8 cellular contexts compared by ENCODE assay signal in the genomic region with DNA sequence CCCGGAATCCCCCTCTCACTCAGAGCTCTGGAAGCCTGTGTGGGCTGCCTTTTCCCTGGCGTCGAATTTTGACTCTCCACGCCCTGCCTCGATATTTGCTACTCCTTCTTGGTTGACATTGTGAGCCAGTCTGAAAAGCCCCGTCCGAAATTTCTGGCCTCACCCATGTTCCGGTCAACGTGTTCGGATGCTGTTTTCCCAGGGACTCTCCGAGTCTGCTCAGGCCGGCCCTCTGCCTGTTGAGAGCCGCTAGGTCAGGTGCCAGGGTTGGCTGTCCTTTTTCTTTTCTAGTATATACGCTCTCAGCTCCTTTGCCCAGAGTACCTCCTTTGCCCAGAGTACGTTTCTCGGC. TPM values are rescaled to one million over a fixed set of nuclear protein-coding genes. Genes with fewer than 3 reads are reported as not detected.
A peak's percentile ranks its signal among the peaks of the same experiment; 100 is the strongest.
DNase-seq lines count a peak whose midpoint lies in the region; ATAC-seq and TF ChIP-seq lines count a peak whose summit lies in the region.

No MANE protein-coding gene starts in this region.

- no peaks in the 10 kb centered on the region for H3K36me3 Mint-ChIP-seq in immature natural killer cell

- peak overlapping the region; percentile 77 for H3K4me3 ChIP-seq in HEK293 (ENCODE audit: low read depth, low read length)
- H3K4me3 ChIP-seq in mammary epithelial cell (replicated peaks in 1 of 3; ENCODE audit: insufficient read depth in 1 of 3, low read depth in 2 of 3, low read length in 3 of 3), result peak overlapping the region; percentile 67 to 92 (median 71)
- peak overlapping the region; percentile 80 to 86 (median 84) for H3K4me3 ChIP-seq in skeletal muscle tissue (ENCODE audit: low read length in 3 of 3)

- intact Hi-C loops in mammary epithelial cell (cut with micrococcal nuclease), result loop anchor here (1.0 to 5.0 kb wide), 6 partner anchors 15 to 373 kb away; no protein-coding TSS in a partner anchor

- H3K27ac ChIP-seq in HEK293 (ENCODE audit: extremely low read depth, low read depth, low read length), result peak overlapping the region; percentile 82; the same call in 1 of the 2 replicates
- peak overlapping the region; percentile 84 for H3K27ac ChIP-seq in mammary epithelial cell (ENCODE audit: insufficient read depth, low read depth, low read length)
- peak overlapping the region; percentile 31 for H3K27ac ChIP-seq in skeletal muscle tissue (ENCODE audit: low read depth, low read length)

- H3K4me1 Mint-ChIP-seq in immature natural killer cell, result peaks cover 13 to 17% of the 10 kb centered on the region in 2 donors

- POLR2A ChIA-PET in HEK293 (lab: Yijun Ruan, JAX), result no interaction called here

- H3K4me1 ChIP-seq in HEK293 (ENCODE audit: control insufficient read depth, insufficient read depth, low read length) (peaks cover 10% of the 10 kb centered on the region), mammary epithelial cell (ENCODE audit: insufficient read depth, low read length) (peaks cover 14% of the 10 kb centered on the region), skeletal muscle tissue (ENCODE audit: control insufficient read depth in 3 of 3, insufficient read depth in 3 of 3, low read length in 3 of 3) (peaks cover 13 to 17% (median 16%) of the 10 kb centered on the region in 3 donors)

- DNase-seq in NCI-H2081 (lab: John Stamatoyannopoulos, UW), result peak; percentile 11 to 16
- DNase-seq in NCI-H2081 treated with DMSO at 0.1 percent for 48 hours (lab: John Stamatoyannopoulos, UW), result no peak
- peak; percentile 52 for DNase-seq in NCI-H748 treated with DMSO at 0.1 percent for 48 hours (lab: John Stamatoyannopoulos, UW)
- DNase-seq in mammary epithelial cell, result peak; percentile 71
- DNase-seq in immature natural killer cell, result no peak

- peaks cover 3 to 14% (median 13%) of the 10 kb centered on the region in 3 donors for H3K27me3 Mint-ChIP-seq in immature natural killer cell (ENCODE audit: low read depth in 3 of 3)

- ATAC-seq in HG03378 (IDR thresholded peaks at IDR 0.05; ENCODE audit: unreplicated experiment), result no peak

- dilution Hi-C loops in mammary epithelial cell (cut with HindIII; ENCODE audit: low sequenced_read_pairs), result loop anchor here (5.0 kb wide), 1 partner anchor 79 kb away; the partner anchor contains the start of gene VWA8

- WGBS in mammary epithelial cell (ENCODE audit: low coverage, missing lambda C conversion rate), result under 1% methylated on average over 15 of the region's 16 CpGs

- BruUV-seq in mammary epithelial cell (replicated peaks; lab: Mats Ljungman, UMichigan), result no TSS peak

- H3K36me3 ChIP-seq in HEK293 (ENCODE audit: control insufficient read depth in 2 of 2, insufficient read depth in 1 of 2, low read length in 2 of 2) (no peaks in the 10 kb centered on the region), mammary epithelial cell (ENCODE audit: insufficient read depth, low read length) (no peaks in the 10 kb centered on the region), skeletal muscle tissue (ENCODE audit: control insufficient read depth in 3 of 3, insufficient read depth in 3 of 3, low read length in 3 of 3) (no peaks in the 10 kb centered on the region)

- peak overlapping the region in 3 of 6 donors; percentile 28 to 73 (median 52) for H3K27ac Mint-ChIP-seq in immature natural killer cell

- H4K20me1 ChIP-seq in mammary epithelial cell (ENCODE audit: insufficient read depth, low read length), result no peaks in the 10 kb centered on the region

- no peaks in the 10 kb centered on the region for H3K27me3 ChIP-seq in mammary epithelial cell (ENCODE audit: insufficient read depth, low read length)
- H3K27me3 ChIP-seq in skeletal muscle tissue (ENCODE audit: control insufficient read depth in 3 of 3, insufficient read depth in 3 of 3, low read length in 3 of 3), result no peaks in the 10 kb centered on the region

- H3K79me2 ChIP-seq in mammary epithelial cell (ENCODE audit: insufficient read depth, low read length), result peaks cover 58% of the 10 kb centered on the region

- H3K4me2 ChIP-seq in mammary epithelial cell (ENCODE audit: insufficient read depth, low read depth, low read length), result peak overlapping the region; percentile 92

- H3K9me3 ChIP-seq in HEK293 (ENCODE audit: control insufficient read depth, insufficient read depth, low read depth, low read length) (no peaks in the 10 kb centered on the region), mammary epithelial cell (replicated peaks; ENCODE audit: insufficient read depth, low read length) (no peaks in the 10 kb centered on the region), skeletal muscle tissue (ENCODE audit: control insufficient read depth in 3 of 3, low read length in 3 of 3) (no peaks in the 10 kb centered on the region)

- peak overlapping the region; percentile 72 for H2AFZ ChIP-seq in mammary epithelial cell (ENCODE audit: low read depth, low read length)

- CTCF ChIA-PET in HEK293 (lab: Yijun Ruan, JAX), result interaction anchor here (0.7 to 1.1 kb wide), 4 partner anchors 15 to 123 kb away, joined by 3 to 4 read pairs (median 3); no protein-coding TSS in a partner anchor
- CTCF ChIA-PET in mammary epithelial cell (lab: Charles Lee; ENCODE audit: low non-redundant PET), result interaction anchor here (0.6 kb wide), 1 partner anchor 265 kb away, joined by 3 read pairs; no protein-coding TSS in a partner anchor

- H3K4me3 Mint-ChIP-seq in immature natural killer cell, result peak overlapping the region; percentile 85 to 90 (median 89)

- H3K9me3 Mint-ChIP-seq in immature natural killer cell, result no peaks in the 10 kb centered on the region

- TF ChIP-seq CTCF in HEK293 (tag by site-specific recombination; IDR thresholded peaks at IDR 0.05) (no peak), mammary epithelial cell (conservative IDR thresholded peaks at IDR 0.05 in 1 of 2, IDR thresholded peaks at IDR 0.05 in 1 of 2; ENCODE audit: extremely low read depth in 1 of 2, insufficient read depth in 1 of 2, low read depth in 1 of 2, low read length in 2 of 2) (peak; percentile 47 to 66)

- in situ Hi-C loops in mammary epithelial cell (cut with MboI; ENCODE audit: low sequenced_read_pairs in 2 of 2), result loop anchor here (5.0 to 10.0 kb wide), 2 partner anchors 79 to 137 kb away; partner anchors contain the start of gene VWA8 (in 1 of the 2)

- H3K9ac ChIP-seq in mammary epithelial cell (ENCODE audit: insufficient read depth, low read length), result peak overlapping the region; percentile 85
- H3K9ac ChIP-seq in skeletal muscle tissue (ENCODE audit: low read depth in 1 of 3, low read length in 3 of 3), result peak overlapping the region in 2 of 3 donors; percentile 68 to 72

TF ChIP-seq in HEK293, 187 proteins besides CTCF, POLR2A, EP300 and RAD21:
- TF ChIP-seq MZF1 (tag by site-specific recombination; IDR thresholded peaks at IDR 0.05; ENCODE audit: borderline replicate concordance) (peak; percentile 65; the same call in 1 of the 2 replicates), ZNF239 (tag by site-specific recombination; IDR thresholded peaks at IDR 0.05) (no peak), ZNF561 (tag by site-specific recombination; IDR thresholded peaks at IDR 0.05; ENCODE audit: borderline replicate concordance) (0 out of 2 replicates have a peak, but pooled peaks have one; percentile 24), ZFP3 (tag by site-specific recombination; IDR thresholded peaks at IDR 0.05; ENCODE audit: low read depth) (no peak), SCRT2 (tag by site-specific recombination; IDR thresholded peaks at IDR 0.05) (no peak; the same call in 1 of the 2 replicates), FEZF1 (tag by site-specific recombination; IDR thresholded peaks at IDR 0.05) (0 out of 2 replicates have a peak, but pooled peaks have one; percentile 24), ZNF837 (tag by site-specific recombination; IDR thresholded peaks at IDR 0.05) (no peak), ZBTB20 (tag by site-specific recombination; IDR thresholded peaks at IDR 0.05) (peak; percentile 54), ZSCAN30 (tag by site-specific recombination; IDR thresholded peaks at IDR 0.05) (no peak), ZNF335 (tag by site-specific recombination; conservative IDR thresholded peaks at IDR 0.05) (peak; percentile 78), ZNF292 (tag by site-specific recombination; IDR thresholded peaks at IDR 0.05; ENCODE audit: borderline replicate concordance, low read depth) (no peak), ZNF600 (tag by site-specific recombination; IDR thresholded peaks at IDR 0.05) (peak; percentile 27; the same call in 1 of the 2 replicates), ZNF146 (tag by site-specific recombination; IDR thresholded peaks at IDR 0.05) (peak; percentile 22; the same call in 1 of the 2 replicates), IKZF3 (tag by site-specific recombination; IDR thresholded peaks at IDR 0.05) (no peak), HOXD13 (CRISPR knock-in tag; IDR thresholded peaks at IDR 0.05; ENCODE audit: borderline replicate concordance) (no peak), ZNF394 (tag by site-specific recombination; IDR thresholded peaks at IDR 0.05; ENCODE audit: borderline replicate concordance) (0 out of 2 replicates have a peak, but pooled peaks have one; percentile 10), ZNF791 (tag by site-specific recombination; IDR thresholded peaks at IDR 0.05) (no peak)

RNA-seq across cellular contexts. Expression of gene DGKH, which starts 6.8 kb away (rescaled TPM):
- total RNA-seq in mammary epithelial cell (10 to 100 TPM; 27.8 to 28.3 TPM), skeletal muscle tissue (8.4 TPM)
- polyA plus RNA-seq in mammary epithelial cell (5.0 TPM), immature natural killer cell (1 to 10 TPM in 1 of 3 donors, under 1 TPM in 1, not detected in 1; 0.03 to 1.1 TPM)
- polyA minus RNA-seq in mammary epithelial cell, result 41.9 TPM

Comparison
In these comparisons a context has a peak if more than half of its experiments do, and no peak if none do; other contexts are left out.
1. DNase-seq: peak in NCI-H2081 (2 of 2), NCI-H748 treated with DMSO at 0.1 percent for 48 hours (single experiment) and mammary epithelial cell (single experiment); none in NCI-H2081 treated with DMSO at 0.1 percent for 48 hours (single experiment) and immature natural killer cell (0 of 3).
2. H3K27ac ChIP-seq: peak in every context shown above with its lines; median percentile 84 in mammary epithelial cell; 82 in HEK293; 31 in skeletal muscle tissue.
3. Peak in every context shown above with its lines, with median percentiles within 50 percentile points of each other: H3K4me3 ChIP-seq.